ENCODE assay signal across 8 cellular contexts in genomic region chr12:67161322-67161918, GRCh38.
DNase-seq lines count a peak whose midpoint lies in the region; ATAC-seq, FAIRE-seq and TF ChIP-seq lines count a peak whose summit lies in the region.

No MANE protein-coding gene starts in this region.

- ATAC-seq in HG02610 (IDR thresholded peaks at IDR 0.05; ENCODE audit: unreplicated experiment) = no peak

- peak; percentile 62 for FAIRE-seq in H54 (lab: Jason Lieb, UNC)

- DNase-seq in activated CD4-positive, CD25-positive, alpha-beta regulatory T cell treated with anti-CD3 and anti-CD28 coated beads, Interleukin-2, amount 50 U/mL, for 16 hours (ENCODE audit: low read depth, low spot score) = peak; percentile 9
- DNase-seq in activated CD4-positive, CD25-positive, alpha-beta regulatory T cell (lab: John Stamatoyannopoulos, UW) = no peak
- DNase-seq in H54 (ENCODE audit: insufficient read length, low spot score) (peak; percentile 4), NCI-H1694 (lab: John Stamatoyannopoulos, UW) (peak; percentile 17), iPS-NIHi11 (ENCODE audit: low spot score) (peak; percentile 45)
- peak; percentile 23 for DNase-seq in activated naive CD4-positive, alpha-beta T cell treated with anti-CD3 and anti-CD28 coated beads, Interleukin-2, amount 50 U/mL, for 16 hours
- peak; percentile 3 for DNase-seq in stimulated activated CD8-positive, alpha-beta memory T cell treated with anti-CD3 and anti-CD28 coated beads, Interleukin-15, amount 100 ng/mL, for 1 hour (ENCODE audit: low read depth)

- TF ChIP-seq POLR2A in H54 (IDR thresholded peaks at IDR 0.05; ENCODE audit: low read depth, low read length) = no peak

Comparison
In these comparisons a context has a peak if more than half of its experiments do, and no peak if none do; other contexts are left out.
1. DNase-seq: peak in activated CD4-positive, CD25-positive, alpha-beta regulatory T cell treated with anti-CD3 and anti-CD28 coated beads, Interleukin-2, amount 50 U/mL, for 16 hours (single experiment), H54 (single experiment), NCI-H1694 (single experiment), activated naive CD4-positive, alpha-beta T cell treated with anti-CD3 and anti-CD28 coated beads, Interleukin-2, amount 50 U/mL, for 16 hours (single experiment), iPS-NIHi11 (single experiment) and stimulated activated CD8-positive, alpha-beta memory T cell treated with anti-CD3 and anti-CD28 coated beads, Interleukin-15, amount 100 ng/mL, for 1 hour (single experiment); none in activated CD4-positive, CD25-positive, alpha-beta regulatory T cell (0 of 4).